12 cellular contexts compared by ENCODE assay signal in the genomic region with DNA sequence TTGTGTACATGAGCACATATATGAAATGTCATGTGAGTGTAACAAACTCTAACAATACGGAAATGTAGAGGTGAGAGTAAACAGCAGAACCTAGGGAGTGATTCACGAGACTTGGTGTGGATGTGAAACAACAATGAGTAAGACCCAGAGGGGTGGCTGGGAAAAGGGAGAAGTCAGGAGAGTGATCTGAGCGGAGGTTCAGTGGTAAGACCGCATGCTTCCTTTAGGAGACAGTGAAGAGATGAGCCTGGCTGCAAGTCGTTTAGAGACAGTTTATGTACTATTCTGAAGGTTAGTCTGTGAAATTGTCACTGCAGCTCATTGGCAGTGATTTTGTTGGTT.
DNase-seq lines count a peak whose midpoint lies in the region; ATAC-seq and TF ChIP-seq lines count a peak whose summit lies in the region.
"Had no signal": no experiment of that assay in that cellular context is flagged by ENCODE, and none has a peak within 500 bp of the region (broad histone marks: within the 10 kb centered on the region; RNA-seq: fewer than 3 reads in every experiment).

No MANE protein-coding gene starts in this region.

- H3K4me3 ChIP-seq in Caco-2 (ENCODE audit: low read depth, low read length) (no peak overlapping the region), HAP-1 (no peak overlapping the region)
- H3K4me3 ChIP-seq: gastroesophageal sphincter had no signal

- ATAC-seq in GM19035 (IDR thresholded peaks at IDR 0.05; ENCODE audit: unreplicated experiment): peak; percentile 35
- ATAC-seq in HG03045 (IDR thresholded peaks at IDR 0.05; ENCODE audit: unreplicated experiment): peak; percentile 54
- ATAC-seq: activated T-cell treated with anti-CD3 and anti-CD28 coated beads, Interleukin-2, amount 50 U/mL, for 4 hours; gastroesophageal sphincter had no signal

- H3K9me3 ChIP-seq in Caco-2: no peaks in the 10 kb centered on the region
- H3K9me3 ChIP-seq in HAP-1: no peaks in the 10 kb centered on the region
- H3K9me3 ChIP-seq: gastroesophageal sphincter had no signal

- in situ Hi-C loops in HAP-1 (cut with MboI; ENCODE audit: low sequenced_read_pairs): no loop called here

- POLR2A ChIA-PET in Caco-2 (lab: Charles Lee): no interaction called here

- peaks cover 18% of the 10 kb centered on the region for H3K36me3 Mint-ChIP-seq in Caco-2 (ENCODE audit: insufficient read depth, unreplicated experiment)
- peaks cover 7% of the 10 kb centered on the region for H3K36me3 Mint-ChIP-seq in chondrocyte (ENCODE audit: low read depth)

- H3K9me3 Mint-ChIP-seq in Caco-2 (ENCODE audit: unreplicated experiment) (no peaks in the 10 kb centered on the region), chondrocyte (ENCODE audit: low read depth) (no peaks in the 10 kb centered on the region)
- H3K9me3 Mint-ChIP-seq: activated T-cell treated with anti-CD3 and anti-CD28 coated beads, Interleukin-2, amount 50 U/mL, for 4 hours; T-helper 1 cell treated with Interleukin-12 subunit alpha and Interleukin-12 subunit beta and Interleukin-4 antibody, amounts not matched to agents 30 μg/mL and 1 μg/mL, for 36 hours had no signal

- H3K27me3 ChIP-seq in Caco-2 (replicated peaks; ENCODE audit: control insufficient read depth, insufficient read depth, low read length): no peaks in the 10 kb centered on the region
- H3K27me3 ChIP-seq in HAP-1 (ENCODE audit: low read depth): no peaks in the 10 kb centered on the region
- H3K27me3 ChIP-seq: gastroesophageal sphincter had no signal

- CTCF ChIA-PET in Caco-2 (lab: Charles Lee): no interaction called here

- H3K4me3 Mint-ChIP-seq in Caco-2 (ENCODE audit: unreplicated experiment) (no peak overlapping the region), chondrocyte (ENCODE audit: unreplicated experiment) (no peak overlapping the region)
- H3K4me3 Mint-ChIP-seq: activated T-cell treated with anti-CD3 and anti-CD28 coated beads, Interleukin-2, amount 50 U/mL, for 4 hours; T-helper 1 cell treated with Interleukin-12 subunit alpha and Interleukin-12 subunit beta and Interleukin-4 antibody, amounts not matched to agents 30 μg/mL and 1 μg/mL, for 36 hours had no signal

- no peak overlapping the region for H3K27ac Mint-ChIP-seq in Caco-2 (ENCODE audit: unreplicated experiment)
- H3K27ac Mint-ChIP-seq in chondrocyte (ENCODE audit: unreplicated experiment): no peak overlapping the region
- H3K27ac Mint-ChIP-seq: T-helper 1 cell treated with Interleukin-12 subunit alpha and Interleukin-12 subunit beta and Interleukin-4 antibody, amounts not matched to agents 30 μg/mL and 1 μg/mL, for 36 hours had no signal

- TF ChIP-seq CTCF in Caco-2 (IDR thresholded peaks at IDR 0.05; ENCODE audit: insufficient read depth in 1 of 2, low read depth in 1 of 2, low read length in 1 of 2, severe bottlenecking in 1 of 2, unreplicated experiment in 1 of 2) (no peak), chondrocyte (IDR thresholded peaks at IDR 0.05) (no peak)

- DNase-seq in RPMI7951 (ENCODE audit: low read depth) (peak; percentile 74), renal cortical epithelial cell (ENCODE audit: low read depth) (peak; percentile 30), Caco-2 (no peak), chondrocyte (ENCODE audit: low spot score) (no peak), HAP-1 (ENCODE audit: low spot score in 2 of 2) (no peak)
- no peak for DNase-seq in activated effector memory CD4-positive, alpha-beta T cell treated with Interleukin-2 at 50 U/mL for 16 hours
- DNase-seq: activated T-cell treated with anti-CD3 and anti-CD28 coated beads, Interleukin-2, amount 50 U/mL, for 4 hours; NCI-H446 treated with DMSO at 0.1 percent for 48 hours had no signal

- no TSS peak for BruUV-seq in Caco-2 (replicated peaks; lab: Mats Ljungman, UMichigan)

- no peaks in the 10 kb centered on the region for H3K36me3 ChIP-seq in Caco-2 (ENCODE audit: control insufficient read depth, insufficient read depth, low read length)
- no peaks in the 10 kb centered on the region for H3K36me3 ChIP-seq in HAP-1 (replicated peaks)

- H3K4me1 Mint-ChIP-seq in Caco-2 (ENCODE audit: low read depth, unreplicated experiment): no peaks in the 10 kb centered on the region
- peaks cover 18% of the 10 kb centered on the region for H3K4me1 Mint-ChIP-seq in chondrocyte (ENCODE audit: low read depth)

- H3K27me3 Mint-ChIP-seq in Caco-2 (ENCODE audit: insufficient read depth, unreplicated experiment) (no peaks in the 10 kb centered on the region), chondrocyte (ENCODE audit: low read depth) (no peaks in the 10 kb centered on the region)

- H3K4me1 ChIP-seq in Caco-2 (no peaks in the 10 kb centered on the region), HAP-1 (peaks cover 3% of the 10 kb centered on the region; the same call in 1 of the 2 replicates)

- intact Hi-C loops in Caco-2 (cut with micrococcal nuclease; ENCODE audit: unreplicated experiment): loop anchor here (5.0 kb wide), 1 partner anchor 61 kb away; no protein-coding TSS in a partner anchor

Comparison
In these comparisons a context has a peak if more than half of its experiments do, and no peak if none do; other contexts are left out.
1. DNase-seq: peak in RPMI7951 (single experiment) and renal cortical epithelial cell (single experiment); none in Caco-2 (0 of 2), chondrocyte (single experiment), activated effector memory CD4-positive, alpha-beta T cell treated with Interleukin-2 at 50 U/mL for 16 hours (single experiment) and HAP-1 (0 of 2).